In the genomic region with DNA sequence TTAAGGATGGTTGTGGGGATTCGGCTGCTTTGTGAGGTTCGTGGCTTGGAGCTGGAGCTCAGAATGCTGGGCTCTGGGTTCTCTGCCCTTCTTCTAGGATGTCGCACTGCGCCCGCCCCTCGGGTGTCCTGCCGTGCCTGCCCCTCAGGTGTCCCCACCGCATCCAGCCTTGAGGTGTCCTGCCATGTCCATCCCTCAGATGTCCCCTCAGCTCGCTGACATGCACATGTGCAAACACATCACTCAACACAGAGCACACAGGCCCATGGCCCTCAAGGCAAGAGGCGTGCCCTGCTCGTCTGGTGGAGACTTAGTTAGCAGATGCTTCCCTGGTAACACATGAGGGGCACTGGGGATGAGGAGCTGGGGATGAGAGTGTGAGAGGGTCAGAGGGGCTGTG, we compare ENCODE assay signal across 26 cellular contexts.
DNase-seq lines count a peak whose midpoint lies in the region; ATAC-seq and TF ChIP-seq lines count a peak whose summit lies in the region.
"Had no signal": no experiment of that assay in that cellular context is flagged by ENCODE, and none has a peak within 500 bp of the region (broad histone marks: within the 10 kb centered on the region; RNA-seq: fewer than 3 reads in every experiment).

No MANE protein-coding gene starts in this region.

- no peak overlapping the region for H2BK5ac ChIP-seq in neuronal stem cell (ENCODE audit: low read length)

- intact Hi-C loops in natural killer cell (cut with micrococcal nuclease): no loop called here

- H3K4me1 Mint-ChIP-seq in natural killer cell treated with Interleukin-12 subunit alpha and Interleukin-12 subunit beta and Interleukin-15 and Interleukin-18, amount 100 ng/mL, for 72 hours (ENCODE audit: low read depth in 2 of 2): peaks cover 5 to 6% of the 10 kb centered on the region in 2 donors
- H3K4me1 Mint-ChIP-seq in natural killer cell (peaks cover 10 to 19% of the 10 kb centered on the region in 2 donors), glutamatergic neuron (ENCODE audit: low read depth, unreplicated experiment) (peaks cover 6% of the 10 kb centered on the region)

- H3K36me3 ChIP-seq in neuronal stem cell (replicated peaks in 1 of 2; ENCODE audit: control insufficient read depth in 2 of 2, insufficient read depth in 2 of 2, low read length in 2 of 2): no peaks in the 10 kb centered on the region
- no peaks in the 10 kb centered on the region for H3K36me3 ChIP-seq in effector memory CD4-positive, alpha-beta T cell (ENCODE audit: control insufficient read depth, insufficient read depth, low read length)
- H3K36me3 ChIP-seq: MG63, SJSA1 had no signal

- no peak for ATAC-seq in natural killer cell treated with Interleukin-12 subunit alpha and Interleukin-12 subunit beta and Interleukin-15 and Interleukin-18, amount 100 ng/mL, for 72 hours
- ATAC-seq in natural killer cell: no peak
- ATAC-seq: PC-3, Right ventricle myocardium inferior had no signal

- H2AK5ac ChIP-seq in neuronal stem cell (ENCODE audit: low read depth, low read length): no peak overlapping the region

- no peaks in the 10 kb centered on the region for H3K9me3 Mint-ChIP-seq in natural killer cell treated with Interleukin-12 subunit alpha and Interleukin-12 subunit beta and Interleukin-15 and Interleukin-18, amount 100 ng/mL, for 72 hours
- H3K9me3 Mint-ChIP-seq in natural killer cell (no peaks in the 10 kb centered on the region), glutamatergic neuron (ENCODE audit: unreplicated experiment) (peaks cover 8% of the 10 kb centered on the region)
- H3K9me3 Mint-ChIP-seq: CD4-positive, alpha-beta T cell had no signal

- peak overlapping the region; percentile 84 for H4K8ac ChIP-seq in neuronal stem cell (ENCODE audit: low read depth, low read length)

- H2AFZ ChIP-seq in neuronal stem cell (ENCODE audit: low read length): no peak overlapping the region

- no peak overlapping the region for H3K14ac ChIP-seq in neuronal stem cell (ENCODE audit: low read length)

- H3K27me3 ChIP-seq in neuronal stem cell (ENCODE audit: control insufficient read depth in 3 of 3, insufficient read depth in 3 of 3, low read depth in 1 of 3, low read length in 3 of 3): no peaks in the 10 kb centered on the region
- H3K27me3 ChIP-seq in effector memory CD4-positive, alpha-beta T cell (replicated peaks; ENCODE audit: control insufficient read depth, insufficient read depth, low read length, poor library complexity, severe bottlenecking): no peaks in the 10 kb centered on the region
- H3K27me3 ChIP-seq: BLaER1, MG63, SJSA1 had no signal

- no peak overlapping the region for H3K4me3 Mint-ChIP-seq in natural killer cell treated with Interleukin-12 subunit alpha and Interleukin-12 subunit beta and Interleukin-15 and Interleukin-18, amount 100 ng/mL, for 72 hours
- H3K4me3 Mint-ChIP-seq in natural killer cell (no peak overlapping the region), glutamatergic neuron (ENCODE audit: unreplicated experiment) (no peak overlapping the region)
- H3K4me3 Mint-ChIP-seq: CD4-positive, alpha-beta T cell had no signal

- no peaks in the 10 kb centered on the region for H3K9me3 ChIP-seq in neuronal stem cell (replicated peaks in 1 of 2; ENCODE audit: control insufficient read depth in 2 of 2, insufficient read depth in 1 of 2, low read depth in 1 of 2, low read length in 2 of 2)
- no peaks in the 10 kb centered on the region for H3K9me3 ChIP-seq in effector memory CD4-positive, alpha-beta T cell (ENCODE audit: control insufficient read depth, low read length)
- H3K9me3 ChIP-seq: BLaER1, MG63, SJSA1 had no signal

- H3K18ac ChIP-seq in neuronal stem cell (ENCODE audit: low read length): peak overlapping the region; percentile 5

- H3K79me1 ChIP-seq in neuronal stem cell (ENCODE audit: low read depth, low read length): no peaks in the 10 kb centered on the region

- H3K4me1 ChIP-seq in neuronal stem cell (ENCODE audit: control insufficient read depth in 2 of 2, insufficient read depth in 1 of 2, low read depth in 1 of 2, low read length in 2 of 2): peaks cover 0 to 8% of the 10 kb centered on the region in 2 donors
- H3K4me1 ChIP-seq in effector memory CD4-positive, alpha-beta T cell (ENCODE audit: control insufficient read depth, insufficient read depth, low read length, poor library complexity, severe bottlenecking): no peaks in the 10 kb centered on the region
- H3K4me1 ChIP-seq: SJSA1 had no signal

- H3K4ac ChIP-seq in neuronal stem cell (ENCODE audit: low read length): peak overlapping the region; percentile 57

- no peak overlapping the region for H3K4me3 ChIP-seq in neuronal stem cell (ENCODE audit: low read length in 2 of 2)
- no peak overlapping the region for H3K4me3 ChIP-seq in effector memory CD4-positive, alpha-beta T cell (ENCODE audit: insufficient read depth, low read depth, low read length, poor library complexity, severe bottlenecking)
- H3K4me3 ChIP-seq: BLaER1, MG63, SJSA1 had no signal

- H3K27ac Mint-ChIP-seq in natural killer cell treated with Interleukin-12 subunit alpha and Interleukin-12 subunit beta and Interleukin-15 and Interleukin-18, amount 100 ng/mL, for 72 hours: no peak overlapping the region
- H3K27ac Mint-ChIP-seq in natural killer cell (no peak overlapping the region), glutamatergic neuron (ENCODE audit: unreplicated experiment) (no peak overlapping the region)
- H3K27ac Mint-ChIP-seq: CD4-positive, alpha-beta T cell had no signal

- H3K23ac ChIP-seq in neuronal stem cell (ENCODE audit: low read depth, low read length, poor library complexity): peak overlapping the region; percentile 75

- peak; percentile 38 for DNase-seq in natural killer cell treated with Interleukin-12 subunit alpha and Interleukin-12 subunit beta and Interleukin-15 and Interleukin-18, amount 100 ng/mL, for 72 hours (ENCODE audit: low spot score)
- no peak for DNase-seq in natural killer cell
- peak; percentile 15 for DNase-seq in glutamatergic neuron
- no peak for DNase-seq in neuronal stem cell (ENCODE audit: low spot score)
- no peak for DNase-seq in effector memory CD4-positive, alpha-beta T cell
- no peak for DNase-seq in SKM-1 treated with dmso at 0.1 percent for 144 hours (lab: John Stamatoyannopoulos, UW; ENCODE audit: unreplicated experiment)
- DNase-seq in HPDE6-E6E7 (ENCODE audit: extremely low spot score): no peak
- DNase-seq: CD4-positive, alpha-beta T cell; COR-L47; EL; GDM1; GOT3; HCEC 1CT; IMR-90; KG1; MG63; NCI-H1105 treated with DMSO at 0.1 percent for 48 hours; NCI-H146; NCI-H1930; NCI-H2107; NCI-H524; NCI-H748 treated with DMSO at 0.1 percent for 48 hours; PC-3 had no signal

- H3K27me3 Mint-ChIP-seq in natural killer cell treated with Interleukin-12 subunit alpha and Interleukin-12 subunit beta and Interleukin-15 and Interleukin-18, amount 100 ng/mL, for 72 hours: no peaks in the 10 kb centered on the region
- H3K27me3 Mint-ChIP-seq in natural killer cell (ENCODE audit: low read depth in 2 of 2) (no peaks in the 10 kb centered on the region), glutamatergic neuron (ENCODE audit: unreplicated experiment) (peaks cover 3% of the 10 kb centered on the region)
- H3K27me3 Mint-ChIP-seq: CD4-positive, alpha-beta T cell had no signal

- TF ChIP-seq CTCF in natural killer cell (IDR thresholded peaks at IDR 0.05): no peak
- no peak for TF ChIP-seq CTCF in glutamatergic neuron (IDR thresholded peaks at IDR 0.05; ENCODE audit: partially characterized antibody, unreplicated experiment)

- H3K9ac ChIP-seq in neuronal stem cell (ENCODE audit: low read depth, low read length, poor library complexity): no peak overlapping the region
- H3K9ac ChIP-seq: BLaER1 had no signal

- no CpG with 5 or more reads among the region's 11 CpGs for WGBS in neuronal stem cell (ENCODE audit: extremely low coverage in 2 of 2, insufficient read length in 2 of 2, insufficient replicate concordance in 1 of 2), 2 donors

- no peak overlapping the region for H3K4me2 ChIP-seq in neuronal stem cell (ENCODE audit: insufficient read depth, low read length, poor library complexity, severe bottlenecking)
- H3K4me2 ChIP-seq: BLaER1 had no signal

- no peaks in the 10 kb centered on the region for H3K36me3 Mint-ChIP-seq in natural killer cell treated with Interleukin-12 subunit alpha and Interleukin-12 subunit beta and Interleukin-15 and Interleukin-18, amount 100 ng/mL, for 72 hours
- no peaks in the 10 kb centered on the region for H3K36me3 Mint-ChIP-seq in natural killer cell
- no peaks in the 10 kb centered on the region for H3K36me3 Mint-ChIP-seq in glutamatergic neuron (ENCODE audit: unreplicated experiment)

- no peak overlapping the region for H4K91ac ChIP-seq in neuronal stem cell (ENCODE audit: low read depth, low read length, poor library complexity)

- H2BK12ac ChIP-seq in neuronal stem cell (ENCODE audit: low read length): no peak overlapping the region

- H2BK120ac ChIP-seq in neuronal stem cell (ENCODE audit: low read depth, low read length): no peak overlapping the region

- H2BK15ac ChIP-seq in neuronal stem cell (ENCODE audit: low read length): no peak overlapping the region

- H3K27ac ChIP-seq in neuronal stem cell (replicated peaks; ENCODE audit: low read length): no peak overlapping the region
- H3K27ac ChIP-seq in effector memory CD4-positive, alpha-beta T cell (ENCODE audit: insufficient read depth, low read length, poor library complexity, severe bottlenecking): no peak overlapping the region
- H3K27ac ChIP-seq: BLaER1, SJSA1 had no signal

Comparison
In these comparisons a context has a peak if more than half of its experiments do, and no peak if none do; other contexts are left out.
1. DNase-seq: peak in natural killer cell treated with Interleukin-12 subunit alpha and Interleukin-12 subunit beta and Interleukin-15 and Interleukin-18, amount 100 ng/mL, for 72 hours (single experiment) and glutamatergic neuron (single experiment); none in natural killer cell (single experiment), neuronal stem cell (single experiment), effector memory CD4-positive, alpha-beta T cell (0 of 3), SKM-1 treated with dmso at 0.1 percent for 144 hours (single experiment) and HPDE6-E6E7 (single experiment).